ENCODE assay signal across 25 cellular contexts in the genomic region with DNA sequence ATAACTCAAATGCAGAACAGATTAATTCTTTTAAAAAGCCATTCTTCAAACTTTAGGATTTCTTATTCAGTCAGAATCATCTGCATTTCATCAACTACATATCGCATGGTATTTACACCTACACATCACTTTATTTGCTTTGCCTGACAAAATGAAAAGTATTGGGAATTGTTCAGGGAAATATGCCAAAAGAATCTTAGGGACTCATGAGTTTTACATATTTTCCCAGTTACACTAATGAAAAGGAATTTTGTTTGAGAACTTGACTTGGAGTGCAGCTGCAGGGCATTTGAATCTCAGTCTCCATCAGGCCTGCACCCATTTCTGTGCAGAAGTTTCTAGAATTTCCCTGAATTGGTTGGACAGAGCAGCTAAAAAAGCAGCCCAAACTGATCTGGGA.
A peak's percentile ranks its signal among the peaks of the same experiment; 100 is the strongest.
DNase-seq lines count a peak whose midpoint lies in the region; ATAC-seq and TF ChIP-seq lines count a peak whose summit lies in the region.
"Had no signal": no experiment of that assay in that cellular context is flagged by ENCODE, and none has a peak within 500 bp of the region (broad histone marks: within the 10 kb centered on the region; RNA-seq: fewer than 3 reads in every experiment).

No MANE protein-coding gene starts in this region.

- H3K4ac ChIP-seq in mesenchymal stem cell (ENCODE audit: low read depth in 1 of 2, low read length in 2 of 2) = no peak overlapping the region

- H4K8ac ChIP-seq in mesenchymal stem cell (ENCODE audit: low read length) = no peak overlapping the region

- intact Hi-C loops in posterior vena cava (cut with DNase I) = no loop called here

- no peak overlapping the region for H3K14ac ChIP-seq in mesenchymal stem cell (ENCODE audit: low read length in 2 of 2)

- no CpG with 5 or more reads among the region's 1 CpG for WGBS in mesenchymal stem cell

- no peak overlapping the region for H3K18ac ChIP-seq in mesenchymal stem cell (ENCODE audit: low read depth in 1 of 2, low read length in 2 of 2)

- no peak for ATAC-seq in HG02852 (IDR thresholded peaks at IDR 0.05; ENCODE audit: unreplicated experiment)
- ATAC-seq: gastroesophageal sphincter, sciatic nerve had no signal

- no peaks in the 10 kb centered on the region for H3K27me3 Mint-ChIP-seq in HFFc6 (ENCODE audit: insufficient read depth)
- H3K27me3 Mint-ChIP-seq: CD8-positive, alpha-beta memory T cell had no signal

- H4K91ac ChIP-seq in mesenchymal stem cell (ENCODE audit: low read length) = no peak overlapping the region

- H3K9ac ChIP-seq in mesenchymal stem cell (ENCODE audit: low read length) = peak overlapping the region; percentile 31

- H3K4me3 ChIP-seq in cardiac fibroblast (replicated peaks in 1 of 2; ENCODE audit: low read depth in 2 of 2, low read length in 2 of 2) (no peak overlapping the region), mesenchymal stem cell (ENCODE audit: insufficient read depth in 1 of 2, low read depth in 1 of 2, low read length in 2 of 2) (no peak overlapping the region)
- H3K4me3 ChIP-seq: ascending aorta, coronary artery, gastroesophageal sphincter, ovary, thoracic aorta had no signal

- peak; percentile 60 for DNase-seq in AG08395 (ENCODE audit: low spot score)
- peak; percentile 62 for DNase-seq in HFFc6
- peak; percentile 25 to 61 for DNase-seq in cardiac fibroblast (ENCODE audit: low read depth in 2 of 2)
- no peak for DNase-seq in mesenchymal stem cell
- no peak for DNase-seq in NCI-H526 (lab: John Stamatoyannopoulos, UW)
- no peak for DNase-seq in NCI-H526 treated with DMSO at 0.1 percent for 48 hours (lab: John Stamatoyannopoulos, UW)
- no peak for DNase-seq in posterior vena cava (ENCODE audit: low spot score)
- DNase-seq: activated CD4-positive, alpha-beta T cell treated with anti-CD3 and anti-CD28 coated beads, Interleukin-2, amount 50 U/mL, for 4 hours; activated naive CD4-positive, alpha-beta T cell; activated T-cell treated with anti-CD3 and anti-CD28 coated beads for 4 hours; CD8-positive, alpha-beta memory T cell; DMS53; kidney; mammary epithelial cell; NCI-H1092 treated with DMSO at 0.1 percent for 48 hours; NCI-H2029; NCI-H446; NK-92 treated with Interleukin-12 subunit alpha and Interleukin-12 subunit beta, amount 100 ng/mL, for 24 hours; ovary had no signal

- H3K23ac ChIP-seq in mesenchymal stem cell (ENCODE audit: low read length in 2 of 2) = no peak overlapping the region

- H2BK15ac ChIP-seq in mesenchymal stem cell (ENCODE audit: low read depth, poor library complexity, severe bottlenecking) = no peak overlapping the region

- no peaks in the 10 kb centered on the region; the same call in 1 of the 2 replicates for H3K9me3 Mint-ChIP-seq in HFFc6
- H3K9me3 Mint-ChIP-seq: CD8-positive, alpha-beta memory T cell had no signal

- no peak overlapping the region for H3K4me3 Mint-ChIP-seq in HFFc6
- H3K4me3 Mint-ChIP-seq: CD8-positive, alpha-beta memory T cell had no signal

- H3K4me2 ChIP-seq in mesenchymal stem cell (ENCODE audit: low read length, poor library complexity, severe bottlenecking) = no peak overlapping the region

- H3K4me1 Mint-ChIP-seq in HFFc6 (ENCODE audit: low read depth) = peaks cover 79% of the 10 kb centered on the region
- H3K4me1 Mint-ChIP-seq: CD8-positive, alpha-beta memory T cell had no signal

- no peak overlapping the region for H2AK5ac ChIP-seq in mesenchymal stem cell (ENCODE audit: low read length, severe bottlenecking)

- H3K9me3 ChIP-seq in mesenchymal stem cell (ENCODE audit: control insufficient read depth, low read length) = no peaks in the 10 kb centered on the region
- H3K9me3 ChIP-seq: ascending aorta, gastroesophageal sphincter, ovary, thoracic aorta had no signal

- TF ChIP-seq CTCF in HFFc6 (IDR thresholded peaks at IDR 0.05) = no peak
- no peak for TF ChIP-seq CTCF in cardiac fibroblast (IDR thresholded peaks at IDR 0.05; ENCODE audit: low read depth, low read length)

- H3K36me3 Mint-ChIP-seq in HFFc6 (ENCODE audit: low read depth) = peaks cover 43% of the 10 kb centered on the region

- no peak overlapping the region for H2BK5ac ChIP-seq in mesenchymal stem cell (ENCODE audit: low read depth, low read length, poor library complexity, severe bottlenecking)

- peaks cover 13% of the 10 kb centered on the region for H3K79me1 ChIP-seq in mesenchymal stem cell (replicated peaks; ENCODE audit: low read length, poor library complexity, severe bottlenecking)

- H2AFZ ChIP-seq in mesenchymal stem cell (ENCODE audit: low read depth, low read length) = no peak overlapping the region

- no peak overlapping the region for H2BK120ac ChIP-seq in mesenchymal stem cell (ENCODE audit: low read depth, low read length)

- H3K36me3 ChIP-seq in mesenchymal stem cell (ENCODE audit: control insufficient read depth in 1 of 2, insufficient read depth in 2 of 2, low read depth in 1 of 2, low read length in 2 of 2) = peaks cover 11 to 15% of the 10 kb centered on the region in 2 experiments
- H3K36me3 ChIP-seq: ovary, thoracic aorta had no signal

- H3K27ac ChIP-seq in mesenchymal stem cell (ENCODE audit: low read length, poor library complexity, severe bottlenecking) = no peak overlapping the region
- H3K27ac ChIP-seq: gastroesophageal sphincter had no signal

- peaks cover 4% of the 10 kb centered on the region for H3K4me1 ChIP-seq in mesenchymal stem cell (ENCODE audit: control insufficient read depth, insufficient read depth, low read depth, low read length)

- H2BK12ac ChIP-seq in mesenchymal stem cell (ENCODE audit: low read length in 2 of 2) = no peak overlapping the region

- H3K27ac Mint-ChIP-seq in HFFc6 = peak overlapping the region; percentile 62
- H3K27ac Mint-ChIP-seq: CD8-positive, alpha-beta memory T cell had no signal

- H3K27me3 ChIP-seq in mesenchymal stem cell (ENCODE audit: control insufficient read depth in 1 of 2, insufficient read depth in 1 of 2, low read length in 2 of 2) = no peaks in the 10 kb centered on the region
- H3K27me3 ChIP-seq: ascending aorta, gastroesophageal sphincter, ovary had no signal

Comparison
In these comparisons a context has a peak if more than half of its experiments do, and no peak if none do; other contexts are left out.
1. DNase-seq: peak in AG08395 (single experiment), HFFc6 (single experiment) and cardiac fibroblast (2 of 2); none in mesenchymal stem cell (single experiment), NCI-H526 (0 of 2), NCI-H526 treated with DMSO at 0.1 percent for 48 hours (single experiment) and posterior vena cava (single experiment).